Comparison of ENCODE assay signal across 23 cellular contexts in genomic region chr1:5690291-5690690, GRCh38.
DNase-seq lines count a peak whose midpoint lies in the region; ATAC-seq, FAIRE-seq and TF ChIP-seq lines count a peak whose summit lies in the region.
"Had no signal": no experiment of that assay in that cellular context is flagged by ENCODE, and none has a peak within 500 bp of the region (broad histone marks: within the 10 kb centered on the region; RNA-seq: fewer than 3 reads in every experiment).

No MANE protein-coding gene starts in this region.

- intact Hi-C loops in mucosa of descending colon (cut with DNase I, micrococcal nuclease): no loop called here

- H3K9me3 ChIP-seq in keratinocyte (ENCODE audit: control insufficient read depth, low read depth, low read length) (no peaks in the 10 kb centered on the region), mucosa of descending colon (no peaks in the 10 kb centered on the region)
- H3K9me3 ChIP-seq: BE2C, Caco-2 had no signal

- peak; percentile 27 for TF ChIP-seq CTCF in bronchial epithelial cell (IDR thresholded peaks at IDR 0.05; ENCODE audit: insufficient read depth, low read length, severe bottlenecking)
- TF ChIP-seq CTCF in keratinocyte (optimal IDR thresholded peaks at IDR 0.05 in 1 of 3, IDR thresholded peaks at IDR 0.05 in 1 of 3, conservative IDR thresholded peaks at IDR 0.05 in 1 of 3; ENCODE audit: extremely low read depth in 1 of 3, insufficient read depth in 2 of 3, low read length in 3 of 3): peak in 2 of 3 experiments; percentile 18 to 37
- no peak for TF ChIP-seq CTCF in mucosa of descending colon (IDR thresholded peaks at IDR 0.05)

- H3K4me1 ChIP-seq in keratinocyte (ENCODE audit: control insufficient read depth, extremely low read depth, insufficient read depth, low read length) (peaks cover 11% of the 10 kb centered on the region), mucosa of descending colon (ENCODE audit: low read depth) (peaks cover 10% of the 10 kb centered on the region)
- H3K4me1 ChIP-seq: BE2C had no signal

- no peak overlapping the region for H3K4me3 ChIP-seq in bronchial epithelial cell (ENCODE audit: low read depth, low read length)
- H3K4me3 ChIP-seq in keratinocyte (ENCODE audit: control insufficient read depth in 2 of 3, extremely low read depth in 1 of 3, insufficient read depth in 2 of 3, low read depth in 1 of 3, low read length in 3 of 3): no peak overlapping the region
- no peak overlapping the region for H3K4me3 ChIP-seq in mucosa of descending colon

- dilution Hi-C loops in keratinocyte (cut with MboI; ENCODE audit: extremely low pct_ligation_motif_present, low sequenced_read_pairs): no loop called here

- H3K9me1 ChIP-seq in keratinocyte (ENCODE audit: control insufficient read depth, extremely low read depth, insufficient read depth, low read length): no peaks in the 10 kb centered on the region

- ATAC-seq in mucosa of descending colon: no peak
- ATAC-seq: HCT116 had no signal

- peak; percentile 15 for DNase-seq in bronchial epithelial cell (ENCODE audit: low read depth)
- DNase-seq in epithelial cell of prostate (ENCODE audit: low read depth, low spot score): no peak
- no peak for DNase-seq in keratinocyte (ENCODE audit: low read depth, low spot score)
- DNase-seq in RPMI8226: no peak
- no peak for DNase-seq in activated effector memory CD4-positive, alpha-beta T cell treated with anti-CD3 and anti-CD28 coated beads, Interleukin-2, amount 50 U/mL, for 16 hours
- no peak for DNase-seq in NCI-H82 (lab: John Stamatoyannopoulos, UW)
- DNase-seq in mucosa of descending colon: no peak
- DNase-seq: ACHN; BE2C; Caco-2; CD4-positive, alpha-beta T cell; DMS153; DMS79; GDM1; HFFc6 had no signal

- H3K9ac ChIP-seq in keratinocyte (ENCODE audit: control insufficient read depth, extremely low read depth, insufficient read depth, low read length): no peak overlapping the region

- H3K27ac ChIP-seq in epithelial cell of prostate (peak overlapping the region; percentile 28), keratinocyte (ENCODE audit: control insufficient read depth, insufficient read depth, low read length) (no peak overlapping the region)
- H3K27ac ChIP-seq: C4-2B, HL-60 had no signal

- H3K79me2 ChIP-seq in keratinocyte (ENCODE audit: control insufficient read depth, insufficient read depth, low read length): no peaks in the 10 kb centered on the region

- H4K20me1 ChIP-seq in keratinocyte (ENCODE audit: control insufficient read depth, extremely low read depth, insufficient read depth, low read length): no peaks in the 10 kb centered on the region

- H3K4me2 ChIP-seq in keratinocyte (ENCODE audit: control insufficient read depth, extremely low read depth, insufficient read depth, low read depth, low read length): peak overlapping the region; percentile 10

- peak overlapping the region; percentile 33 for H2AFZ ChIP-seq in keratinocyte (ENCODE audit: control insufficient read depth, low read length)

- FAIRE-seq in bronchial epithelial cell (lab: Jason Lieb, UNC) (no peak), keratinocyte (lab: Jason Lieb, UNC) (no peak)
- FAIRE-seq: A204.1, D721Med, GM12892, GM18507, H54 had no signal

- H3K27me3 ChIP-seq in bronchial epithelial cell (ENCODE audit: control insufficient read depth, insufficient read depth, low read length) (no peaks in the 10 kb centered on the region), keratinocyte (ENCODE audit: control insufficient read depth, extremely low read depth, insufficient read depth, low read length) (peaks cover 9% of the 10 kb centered on the region)
- H3K27me3 ChIP-seq: BE2C had no signal

- H3K36me3 ChIP-seq in bronchial epithelial cell (ENCODE audit: control insufficient read depth, insufficient read depth, low read length): no peaks in the 10 kb centered on the region
- no peaks in the 10 kb centered on the region for H3K36me3 ChIP-seq in keratinocyte (ENCODE audit: control insufficient read depth in 2 of 2, extremely low read depth in 1 of 2, insufficient read depth in 2 of 2, low read length in 2 of 2)
- H3K36me3 ChIP-seq in mucosa of descending colon (ENCODE audit: low read depth): no peaks in the 10 kb centered on the region
- H3K36me3 ChIP-seq: BE2C had no signal
